10 cellular contexts compared by ENCODE assay signal in genomic region chr2:189613650-189614420, GRCh38. TPM values are rescaled to one million over a fixed set of nuclear protein-coding genes. Genes with fewer than 3 reads are reported as not detected.
DNase-seq lines count a peak whose midpoint lies in the region; ATAC-seq and TF ChIP-seq lines count a peak whose summit lies in the region.
"Had no signal": no experiment of that assay in that cellular context is flagged by ENCODE, and none has a peak within 500 bp of the region (broad histone marks: within the 10 kb centered on the region; RNA-seq: fewer than 3 reads in every experiment).

No MANE protein-coding gene starts in this region.

- WGBS in adrenal gland, 4 donors = 42 to 50% (median 47%) methylated on average over 2 of the region's 2 CpGs
- WGBS in spleen, 5 donors = 38 to 47% (median 44%) methylated on average over 2 of the region's 2 CpGs

- no peak for TF ChIP-seq CTCF in HEK293 (tag by site-specific recombination; IDR thresholded peaks at IDR 0.05)
- TF ChIP-seq CTCF in adrenal gland (IDR thresholded peaks at IDR 0.05) = no peak
- TF ChIP-seq CTCF in spleen (IDR thresholded peaks at IDR 0.05 in 8 of 11, conservative IDR thresholded peaks at IDR 0.05 in 3 of 11) = no peak

- POLR2A ChIA-PET in HEK293 (lab: Yijun Ruan, JAX) = no interaction called here

- intact Hi-C loops in adrenal gland (cut with DNase I) = no loop called here
- intact Hi-C loops in left ventricle myocardium superior (cut with micrococcal nuclease) = no loop called here
- intact Hi-C loops in spleen (cut with DNase I; ENCODE audit: low total_unique reads) = no loop called here
- intact Hi-C loops in posterior cingulate gyrus (cut with DNase I) = no loop called here

- H3K27ac ChIP-seq in HEK293 (ENCODE audit: extremely low read depth, low read depth, low read length) = no peak overlapping the region
- H3K27ac ChIP-seq in adrenal gland = peak overlapping the region; percentile 77 to 90 (median 87)
- H3K27ac ChIP-seq in spleen = peak overlapping the region; percentile 46 to 85 (median 74)

- H3K36me3 ChIP-seq in HEK293 (ENCODE audit: control insufficient read depth in 2 of 2, insufficient read depth in 1 of 2, low read length in 2 of 2) (no peaks in the 10 kb centered on the region), adrenal gland (replicated peaks in 1 of 2) (no peaks in the 10 kb centered on the region), spleen (no peaks in the 10 kb centered on the region)

- peak in 6 of 7 donors; percentile 34 to 59 (median 52) for DNase-seq in adrenal gland
- DNase-seq in left ventricle myocardium superior = peak; percentile 38
- no peak for DNase-seq in spleen
- DNase-seq in posterior cingulate gyrus = no peak
- no peak for DNase-seq in NCI-H2171 treated with DMSO at 0.1 percent for 48 hours (lab: John Stamatoyannopoulos, UW)
- DNase-seq in hippocampal formation (lab: John Stamatoyannopoulos, UW) = no peak
- DNase-seq: activated CD4-positive, alpha-beta T cell treated with anti-CD3 and anti-CD28 coated beads for 4 hours; stimulated activated CD4-positive, alpha-beta T cell treated with anti-CD3 and anti-CD28 coated beads, Interleukin-2, amount 100 ng/mL, for 48 hours had no signal

- peaks cover 16% of the 10 kb centered on the region for H3K4me1 ChIP-seq in HEK293 (ENCODE audit: control insufficient read depth, insufficient read depth, low read length)
- H3K4me1 ChIP-seq in adrenal gland (replicated peaks in 1 of 2) = peaks cover 26 to 40% of the 10 kb centered on the region in 2 donors
- H3K4me1 ChIP-seq in spleen = peaks cover 4 to 35% (median 14%) of the 10 kb centered on the region in 6 donors

- CTCF ChIA-PET in HEK293 (lab: Yijun Ruan, JAX) = interaction anchor here (0.5 kb wide), 1 partner anchor 16 kb away, joined by 3 read pairs; no protein-coding TSS in a partner anchor

- H3K27me3 ChIP-seq in adrenal gland = no peaks in the 10 kb centered on the region
- no peaks in the 10 kb centered on the region for H3K27me3 ChIP-seq in spleen (replicated peaks in 1 of 7)

- H3K4me3 ChIP-seq in HEK293 (ENCODE audit: low read depth, low read length) (no peak overlapping the region), adrenal gland (peak overlapping the region in 1 of 4 donors; percentile 48), spleen (peak overlapping the region in 2 of 8 donors; percentile 22 to 45)

- H3K9me3 ChIP-seq in HEK293 (ENCODE audit: control insufficient read depth, insufficient read depth, low read depth, low read length) (no peaks in the 10 kb centered on the region), adrenal gland (replicated peaks in 1 of 3) (no peaks in the 10 kb centered on the region), spleen (no peaks in the 10 kb centered on the region)

- TF ChIP-seq POLR2A in adrenal gland (IDR thresholded peaks at IDR 0.05) (no peak), spleen (IDR thresholded peaks at IDR 0.05) (no peak)

- peak; percentile 93 for ATAC-seq in left ventricle myocardium superior
- no peak for ATAC-seq in HG02588 (IDR thresholded peaks at IDR 0.05; ENCODE audit: unreplicated experiment)

TF ChIP-seq in HEK293, 187 proteins besides CTCF, POLR2A, EP300 and RAD21:
- TF ChIP-seq ZNF133 (tag by site-specific recombination; IDR thresholded peaks at IDR 0.05) (no peak), PRDM1 (tag by site-specific recombination; IDR thresholded peaks at IDR 0.05) (peak; percentile 64; the same call in 1 of the 2 replicates), ZNF335 (tag by site-specific recombination; conservative IDR thresholded peaks at IDR 0.05) (peak; percentile 28; the same call in 1 of the 2 replicates), PRDM6 (tag by site-specific recombination; IDR thresholded peaks at IDR 0.05) (peak; percentile 46)

RNA-seq across cellular contexts. Expression of gene SLC40A1, which starts 33.2 kb away (rescaled TPM):
- total RNA-seq in adrenal gland = 1,000 to 10,000 TPM in 5 of 8 donors, 100 to 1,000 TPM in 2, 10 to 100 TPM in 1; 84.1 to 3,561 (median 1,319) TPM
- 100 to 1,000 TPM; 115 to 215 (median 154) TPM for polyA plus RNA-seq in adrenal gland
- total RNA-seq in left ventricle myocardium superior = 57.5 TPM
- total RNA-seq in spleen = 100 to 1,000 TPM; 315 to 843 (median 492) TPM
- polyA plus RNA-seq in spleen = 100 to 1,000 TPM in 2 of 3 donors, 10 to 100 TPM in 1; 55.7 to 116 (median 102) TPM

RNA-seq across cellular contexts. Expression of gene ASNSD1, which starts 47.4 kb away (rescaled TPM):
- total RNA-seq in adrenal gland = 10 to 100 TPM; 27.5 to 54.2 (median 42.6) TPM
- polyA plus RNA-seq in adrenal gland = 100 to 1,000 TPM in 1 of 3 donors, 10 to 100 TPM in 2; 29.3 to 101 (median 38.2) TPM
- 33.0 TPM for total RNA-seq in left ventricle myocardium superior
- 10 to 100 TPM; 28.1 to 50.8 (median 33.9) TPM for total RNA-seq in spleen
- polyA plus RNA-seq in spleen = 10 to 100 TPM; 30.1 to 33.4 (median 30.4) TPM

Comparison
In these comparisons a context has a peak if more than half of its experiments do, and no peak if none do; other contexts are left out.
1. DNase-seq: peak in adrenal gland (6 of 7) and left ventricle myocardium superior (single experiment); none in spleen (single experiment), posterior cingulate gyrus (0 of 10), NCI-H2171 treated with DMSO at 0.1 percent for 48 hours (single experiment) and hippocampal formation (0 of 2).